In the genomic region with DNA sequence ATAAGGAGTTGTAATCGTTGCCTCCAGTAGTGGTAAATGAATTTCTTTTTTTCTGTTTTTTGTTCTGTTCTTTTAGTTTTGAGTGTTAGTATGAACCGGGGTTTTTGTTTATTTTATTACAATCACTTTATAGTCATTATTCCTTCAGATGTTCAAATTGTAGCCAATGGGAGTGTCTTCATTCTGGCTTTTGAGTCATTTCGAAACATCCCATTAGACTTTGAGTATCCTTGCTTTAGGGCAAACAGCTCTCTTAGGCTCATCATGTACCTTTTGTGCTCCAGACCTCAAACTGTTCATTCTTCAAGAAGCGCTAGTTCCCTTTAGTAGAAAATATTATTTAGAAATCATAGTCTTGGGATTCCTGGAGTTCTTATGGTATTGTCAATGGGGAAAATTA, we compare ENCODE assay signal across 18 cellular contexts. TPM values are rescaled to one million over a fixed set of nuclear protein-coding genes. Genes with fewer than 3 reads are reported as not detected.
DNase-seq lines count a peak whose midpoint lies in the region; ATAC-seq and TF ChIP-seq lines count a peak whose summit lies in the region.
"Had no signal": no experiment of that assay in that cellular context is flagged by ENCODE, and none has a peak within 500 bp of the region (broad histone marks: within the 10 kb centered on the region; RNA-seq: fewer than 3 reads in every experiment).

No MANE protein-coding gene starts in this region.

- H3K27ac Mint-ChIP-seq in MCF 10A (ENCODE audit: low read depth, unreplicated experiment), result peak overlapping the region; percentile 31
- H3K27ac Mint-ChIP-seq: CD4-positive, alpha-beta T cell; GM23338 had no signal

- TF ChIP-seq CTCF in MCF 10A (IDR thresholded peaks at IDR 0.05; ENCODE audit: unreplicated experiment) (no peak), breast epithelium (IDR thresholded peaks at IDR 0.05) (no peak), RWPE1 (conservative IDR thresholded peaks at IDR 0.05; ENCODE audit: low read depth) (no peak), epithelial cell of esophagus (IDR thresholded peaks at IDR 0.05; ENCODE audit: insufficient read depth, low read depth, low read length, missing control alignments) (no peak), gastroesophageal sphincter (IDR thresholded peaks at IDR 0.05) (no peak)

- TF ChIP-seq POLR2A in breast epithelium (IDR thresholded peaks at IDR 0.05) (no peak), gastroesophageal sphincter (IDR thresholded peaks at IDR 0.05) (no peak)

- no peaks in the 10 kb centered on the region for H3K27me3 Mint-ChIP-seq in MCF 10A (ENCODE audit: insufficient read depth, unreplicated experiment)
- H3K27me3 Mint-ChIP-seq: CD4-positive, alpha-beta T cell had no signal

- WGBS in gastroesophageal sphincter (ENCODE audit: low coverage in 1 of 2), 2 donors, result 54 to 56% methylated on average over 4 of the region's 4 CpGs

- CTCF ChIA-PET in MCF 10A (lab: Yijun Ruan, JAX) (no interaction called here), RWPE1 (lab: Yijun Ruan, JAX) (no interaction called here)

- H3K4me1 ChIP-seq in breast epithelium (no peaks in the 10 kb centered on the region), gastroesophageal sphincter (no peaks in the 10 kb centered on the region)

- ATAC-seq in gastroesophageal sphincter (peak; percentile 48), GM18873 (IDR thresholded peaks at IDR 0.05; ENCODE audit: low FRiP score, unreplicated experiment) (no peak)
- ATAC-seq: GM23338 had no signal

- H3K36me3 Mint-ChIP-seq in MCF 10A (ENCODE audit: insufficient read depth, unreplicated experiment), result no peaks in the 10 kb centered on the region

- POLR2A ChIA-PET in MCF 10A (lab: Yijun Ruan, JAX), result interaction anchor here (0.7 to 1.9 kb wide), 9 partner anchors 8 to 166 kb away, joined by 3 to 8 read pairs (median 4); partner anchors contain the start of gene SGPP2
- POLR2A ChIA-PET in RWPE1 (lab: Yijun Ruan, JAX; ENCODE audit: low non-redundant PET), result no interaction called here

- DNase-seq in MCF 10A (ENCODE audit: unreplicated experiment), result peak; percentile 43
- no peak for DNase-seq in breast epithelium (ENCODE audit: low spot score in 2 of 2)
- DNase-seq in RWPE1 (ENCODE audit: low spot score), result peak; percentile 4
- peak; percentile 35 for DNase-seq in epithelial cell of esophagus (ENCODE audit: low read depth)
- no peak for DNase-seq in T1000 (lab: John Stamatoyannopoulos, UW)
- DNase-seq in NOMO-1 (lab: John Stamatoyannopoulos, UW; ENCODE audit: unreplicated experiment in 2 of 2), result no peak
- DNase-seq: BE2C; CD4-positive, alpha-beta T cell; DMS153; DMS79; GDM1; HCEC 1CT; IMR-90 had no signal

- BruUV-seq in MCF 10A (replicated peaks; lab: Mats Ljungman, UMichigan), result no TSS peak

- H3K4me3 ChIP-seq in breast epithelium (no peak overlapping the region), epithelial cell of esophagus (ENCODE audit: low read length) (no peak overlapping the region), gastroesophageal sphincter (no peak overlapping the region)
- H3K4me3 ChIP-seq: GM23338 had no signal

- H3K4me3 Mint-ChIP-seq in MCF 10A (ENCODE audit: unreplicated experiment), result no peak overlapping the region
- H3K4me3 Mint-ChIP-seq: CD4-positive, alpha-beta T cell; GM23338 had no signal

- no peaks in the 10 kb centered on the region for H3K27me3 ChIP-seq in breast epithelium
- H3K27me3 ChIP-seq in gastroesophageal sphincter, result no peaks in the 10 kb centered on the region
- H3K27me3 ChIP-seq: BE2C had no signal

- intact Hi-C loops in MCF 10A (cut with micrococcal nuclease) (no loop called here), breast epithelium (cut with DNase I; ENCODE audit: low total_unique reads) (no loop called here)

- H3K4me1 Mint-ChIP-seq in MCF 10A (ENCODE audit: insufficient read depth, unreplicated experiment), result peaks cover 20% of the 10 kb centered on the region
- H3K4me1 Mint-ChIP-seq: GM23338 had no signal

- peaks cover 0 to 9% of the 10 kb centered on the region in 2 donors for H3K9me3 ChIP-seq in breast epithelium
- peaks cover 0 to 14% (median 0%) of the 10 kb centered on the region in 3 donors for H3K9me3 ChIP-seq in gastroesophageal sphincter
- H3K9me3 ChIP-seq: BE2C had no signal

- H3K36me3 ChIP-seq in breast epithelium, result no peaks in the 10 kb centered on the region
- H3K36me3 ChIP-seq in gastroesophageal sphincter, result no peaks in the 10 kb centered on the region
- H3K36me3 ChIP-seq: BE2C had no signal

- no peak for TF ChIP-seq EP300 in gastroesophageal sphincter (IDR thresholded peaks at IDR 0.05)

- H3K9me3 Mint-ChIP-seq in MCF 10A (ENCODE audit: unreplicated experiment), result no peaks in the 10 kb centered on the region

- H3K27ac ChIP-seq in breast epithelium (no peak overlapping the region), RWPE1 (no peak overlapping the region), gastroesophageal sphincter (no peak overlapping the region)
- H3K27ac ChIP-seq: C4-2B had no signal

RNA-seq across cellular contexts. Expression of gene PAX3, which starts 54.2 kb away (rescaled TPM):
- not detected in 2 replicates for total RNA-seq in MCF 10A (2022)
- total RNA-seq in breast epithelium, result 1 to 10 TPM in 2 of 3 donors, under 1 TPM in 1; 0.29 to 2.9 (median 2.3) TPM
- under 1 TPM in 1 of 4 donors, not detected in 3; 0.31 TPM for total RNA-seq in gastroesophageal sphincter
- total RNA-seq: A172; CD4-positive, alpha-beta T cell; GM23338; IMR-90 had no signal

Comparison
In these comparisons a context has a peak if more than half of its experiments do, and no peak if none do; other contexts are left out.
1. DNase-seq: peak in MCF 10A (single experiment), RWPE1 (single experiment) and epithelial cell of esophagus (single experiment); none in breast epithelium (0 of 2), T1000 (single experiment) and NOMO-1 (0 of 2).